In genomic region chr12:19967486-19967885, GRCh38 we compare ENCODE assay signal across 8 cellular contexts.
DNase-seq lines count a peak whose midpoint lies in the region; ATAC-seq and TF ChIP-seq lines count a peak whose summit lies in the region.

No MANE protein-coding gene starts in this region.

- H3K4me3 ChIP-seq in colonic mucosa, result no peak overlapping the region

- H3K36me3 ChIP-seq in colonic mucosa, result no peaks in the 10 kb centered on the region

- H3K27ac ChIP-seq in colonic mucosa, result no peak overlapping the region

- no peaks in the 10 kb centered on the region for H3K4me1 ChIP-seq in colonic mucosa

- no peaks in the 10 kb centered on the region for H3K27me3 ChIP-seq in colonic mucosa

- intact Hi-C loops in left ventricle myocardium superior (cut with micrococcal nuclease) (no loop called here), colonic mucosa (cut with DNase I) (no loop called here)

- no peaks in the 10 kb centered on the region for H3K9me3 ChIP-seq in colonic mucosa

- TF ChIP-seq CTCF in colonic mucosa (IDR thresholded peaks at IDR 0.05), result no peak

- DNase-seq in LHCN-M2 (ENCODE audit: low read depth) (peak; percentile 93), SKM-1 (lab: John Stamatoyannopoulos, UW; ENCODE audit: unreplicated experiment) (peak; percentile 1), left ventricle myocardium superior (no peak), superior temporal gyrus (ENCODE audit: extremely low spot score) (peak; percentile 48), colonic mucosa (no peak)
- no peak for DNase-seq in activated CD4-positive, CD25-positive, alpha-beta regulatory T cell (lab: John Stamatoyannopoulos, UW)

- no peak overlapping the region for H3K9ac ChIP-seq in colonic mucosa (ENCODE audit: low read depth in 2 of 2, low read length in 2 of 2)

- ATAC-seq in left ventricle myocardium superior, result peak; percentile 76
- no peak for ATAC-seq in HG03457 (IDR thresholded peaks at IDR 0.05; ENCODE audit: unreplicated experiment)
- no peak for ATAC-seq in GM18502 (IDR thresholded peaks at IDR 0.05; ENCODE audit: poor library complexity, unreplicated experiment)

Comparison
In these comparisons a context has a peak if more than half of its experiments do, and no peak if none do; other contexts are left out.
1. DNase-seq: peak in LHCN-M2 (single experiment), SKM-1 (single experiment) and superior temporal gyrus (single experiment); none in left ventricle myocardium superior (single experiment), activated CD4-positive, CD25-positive, alpha-beta regulatory T cell (0 of 4) and colonic mucosa (single experiment).